ENCODE assay signal across 8 cellular contexts in the genomic region with DNA sequence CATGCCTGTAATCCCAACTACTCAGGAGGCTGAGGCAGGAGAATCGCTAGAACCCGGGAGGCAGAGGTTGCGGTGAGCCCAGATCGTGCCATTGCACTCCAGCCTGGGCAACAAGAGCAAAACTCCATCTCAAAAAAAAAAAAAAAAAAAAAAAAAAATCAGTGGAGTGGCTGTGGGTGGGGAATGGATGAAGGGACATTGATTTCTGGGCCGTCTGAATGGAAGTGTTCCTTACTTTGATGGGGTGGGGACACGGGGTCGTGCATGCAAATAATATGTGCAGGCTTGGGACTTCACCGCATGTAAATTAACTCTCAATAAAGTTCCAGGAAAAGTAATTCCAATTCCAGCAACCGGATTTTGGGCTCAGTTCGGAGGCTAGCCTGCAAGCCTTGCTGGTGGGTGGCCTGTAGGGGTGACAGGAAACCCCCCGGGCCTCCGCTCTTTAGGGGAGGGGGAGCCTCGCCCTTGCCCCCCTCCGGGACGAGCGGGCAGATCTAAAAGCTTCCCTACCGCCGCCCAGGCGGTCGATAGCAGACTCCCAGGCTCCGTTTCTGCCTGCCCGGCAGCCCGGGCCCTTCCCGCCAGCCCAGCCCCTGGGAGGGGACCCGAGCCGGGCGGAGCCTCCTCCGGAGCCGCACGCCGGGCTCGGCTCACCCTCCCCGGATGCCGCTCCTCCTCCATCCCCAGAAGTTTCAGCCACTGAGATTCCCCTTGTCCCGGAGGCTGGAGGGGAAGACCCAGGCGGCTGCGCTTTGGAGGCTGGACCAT. TPM values are rescaled to one million over a fixed set of nuclear protein-coding genes. Genes with fewer than 3 reads are reported as not detected.
DNase-seq lines count a peak whose midpoint lies in the region; ATAC-seq and TF ChIP-seq lines count a peak whose summit lies in the region.

No MANE protein-coding gene starts in this region.

- ATAC-seq in HG03108 (IDR thresholded peaks at IDR 0.05; ENCODE audit: unreplicated experiment) = no peak
- no peak for ATAC-seq in GM21717 (IDR thresholded peaks at IDR 0.05; ENCODE audit: unreplicated experiment)
- ATAC-seq in GM21723 (IDR thresholded peaks at IDR 0.05; ENCODE audit: unreplicated experiment) = no peak
- ATAC-seq in HG03342 (IDR thresholded peaks at IDR 0.05; ENCODE audit: unreplicated experiment) = no peak

- no peak for DNase-seq in BJ (ENCODE audit: low read depth)
- DNase-seq in LoVo (ENCODE audit: low spot score) = peak; percentile 21
- DNase-seq in epidermal melanocyte (ENCODE audit: insufficient read length, low spot score) = peak; percentile 59

- H3K4me3 Mint-ChIP-seq in nephron = peak overlapping the region; percentile 67 to 71 (median 70)

- peak overlapping the region; percentile 9 for H3K4me3 ChIP-seq in BJ (ENCODE audit: low read depth, low read length)

- H3K4me1 Mint-ChIP-seq in nephron = no peaks in the 10 kb centered on the region

- peak overlapping the region in 2 of 3 experiments; percentile 34 to 49 for H3K27ac Mint-ChIP-seq in nephron

- no peaks in the 10 kb centered on the region for H3K36me3 ChIP-seq in BJ (ENCODE audit: control insufficient read depth, insufficient read depth, low read length)

- no peaks in the 10 kb centered on the region for H3K27me3 Mint-ChIP-seq in nephron (ENCODE audit: low read depth)

- no peaks in the 10 kb centered on the region for H3K9me3 Mint-ChIP-seq in nephron

- TF ChIP-seq CTCF in BJ (IDR thresholded peaks at IDR 0.05; ENCODE audit: insufficient read depth, low read depth, low read length) = no peak
- TF ChIP-seq CTCF in nephron (IDR thresholded peaks at IDR 0.05; ENCODE audit: unreplicated experiment in 3 of 3) = no peak

- H3K36me3 Mint-ChIP-seq in nephron (ENCODE audit: low read depth) = no peaks in the 10 kb centered on the region

- CTCF ChIA-PET in BJ (lab: Yijun Ruan, JAX) = no interaction called here

- POLR2A ChIA-PET in BJ (lab: Charles Lee) = no interaction called here

- H3K27me3 ChIP-seq in BJ (ENCODE audit: control insufficient read depth, insufficient read depth, low read length) = no peaks in the 10 kb centered on the region

RNA-seq across cellular contexts. Expression of a gene that starts 48.0 kb away (rescaled TPM):
- 27.1 and 64.4 TPM in 2 replicates for polyA plus RNA-seq in BJ (2011; rRNA removed)
- polyA minus RNA-seq in BJ (2011; rRNA and poly(A)+ RNA removed) = 30.7 and 36.9 TPM in 2 replicates
